Comparison of ENCODE assay signal across 9 cellular contexts in genomic region chr3:71512000-71512399, GRCh38.
DNase-seq lines count a peak whose midpoint lies in the region; ATAC-seq, FAIRE-seq and TF ChIP-seq lines count a peak whose summit lies in the region.
"Had no signal": no experiment of that assay in that cellular context is flagged by ENCODE, and none has a peak within 500 bp of the region (broad histone marks: within the 10 kb centered on the region; RNA-seq: fewer than 3 reads in every experiment).

No MANE protein-coding gene starts in this region.

- DNase-seq in NCI-H748 (lab: John Stamatoyannopoulos, UW; ENCODE audit: unreplicated experiment) (peak; percentile 26), NCI-H748 treated with DMSO at 0.1 percent for 48 hours (lab: John Stamatoyannopoulos, UW) (no peak), small intestine (peak; percentile 46), NCI-H2171 treated with DMSO at 0.1 percent for 48 hours (lab: John Stamatoyannopoulos, UW) (no peak), dedifferentiated amniotic fluid mesenchymal stem cell (ENCODE audit: extremely low spot score) (no peak)

- H3K36me3 ChIP-seq in small intestine (ENCODE audit: control insufficient read depth in 2 of 2, insufficient read depth in 2 of 2, low read length in 2 of 2), result no peaks in the 10 kb centered on the region
- H3K36me3 ChIP-seq: SJSA1 had no signal

- no peak for ATAC-seq in HG03045 (IDR thresholded peaks at IDR 0.05; ENCODE audit: unreplicated experiment)

- H3K36me3 Mint-ChIP-seq in activated naive CD4-positive, alpha-beta T cell treated with anti-CD3 and anti-CD28 coated beads, Interleukin-2, amount 50 U/mL, for 24 hours, result no peaks in the 10 kb centered on the region

- no peak for TF ChIP-seq EP300 in Ishikawa (IDR thresholded peaks at IDR 0.05; ENCODE audit: borderline replicate concordance)

- H3K27me3 Mint-ChIP-seq in activated naive CD4-positive, alpha-beta T cell treated with anti-CD3 and anti-CD28 coated beads, Interleukin-2, amount 50 U/mL, for 24 hours, result no peaks in the 10 kb centered on the region

- no peak overlapping the region for H3K27ac ChIP-seq in small intestine (ENCODE audit: low read depth in 1 of 2, low read length in 1 of 2)
- H3K27ac ChIP-seq: SJSA1 had no signal

- peak overlapping the region; percentile 86 for H3K27ac Mint-ChIP-seq in activated naive CD4-positive, alpha-beta T cell treated with anti-CD3 and anti-CD28 coated beads, Interleukin-2, amount 50 U/mL, for 24 hours

- no peak for FAIRE-seq in small intestine (lab: Jason Lieb, UNC)

- H3K9me3 ChIP-seq in small intestine (ENCODE audit: control insufficient read depth, low read depth), result no peaks in the 10 kb centered on the region
- H3K9me3 ChIP-seq: SJSA1 had no signal

- H3K4me3 Mint-ChIP-seq in activated naive CD4-positive, alpha-beta T cell treated with anti-CD3 and anti-CD28 coated beads, Interleukin-2, amount 50 U/mL, for 24 hours, result peak overlapping the region; percentile 28

- no peaks in the 10 kb centered on the region for H3K9me3 Mint-ChIP-seq in activated naive CD4-positive, alpha-beta T cell treated with anti-CD3 and anti-CD28 coated beads, Interleukin-2, amount 50 U/mL, for 24 hours

- no peaks in the 10 kb centered on the region for H3K27me3 ChIP-seq in small intestine (ENCODE audit: control insufficient read depth in 2 of 2, insufficient read depth in 2 of 2, low read length in 2 of 2)
- H3K27me3 ChIP-seq: SJSA1 had no signal

- WGBS in small intestine, 3 donors, result 31 to 46% (median 43%) methylated on average over 3 of the region's 3 CpGs

- H3K4me1 Mint-ChIP-seq in activated naive CD4-positive, alpha-beta T cell treated with anti-CD3 and anti-CD28 coated beads, Interleukin-2, amount 50 U/mL, for 24 hours, result peaks cover 18% of the 10 kb centered on the region

- peak; percentile 59 for TF ChIP-seq RAD21 in Ishikawa (IDR thresholded peaks at IDR 0.05; ENCODE audit: low read depth)

- H3K4me3 ChIP-seq in small intestine (ENCODE audit: low read depth in 1 of 2, low read length in 2 of 2), result no peak overlapping the region
- H3K4me3 ChIP-seq: SJSA1 had no signal

- H3K4me1 ChIP-seq in small intestine (ENCODE audit: control insufficient read depth in 2 of 2, insufficient read depth in 1 of 2, low read depth in 1 of 2, low read length in 1 of 2), result peaks cover 2 to 3% of the 10 kb centered on the region in 2 donors

TF ChIP-seq in Ishikawa, 13 proteins besides CTCF, POLR2A, EP300 and RAD21:
- TF ChIP-seq CREB1 (IDR thresholded peaks at IDR 0.05; ENCODE audit: low read depth), result no peak
- TF ChIP-seq NFIC (IDR thresholded peaks at IDR 0.05), result no peak
- TF ChIP-seq EGR1 (IDR thresholded peaks at IDR 0.05), result no peak
- TF ChIP-seq ZBTB7A (IDR thresholded peaks at IDR 0.05; ENCODE audit: low read depth), result no peak
- no peak for TF ChIP-seq TCF12 (IDR thresholded peaks at IDR 0.05; ENCODE audit: low read depth)
- TF ChIP-seq, protein P1, sequence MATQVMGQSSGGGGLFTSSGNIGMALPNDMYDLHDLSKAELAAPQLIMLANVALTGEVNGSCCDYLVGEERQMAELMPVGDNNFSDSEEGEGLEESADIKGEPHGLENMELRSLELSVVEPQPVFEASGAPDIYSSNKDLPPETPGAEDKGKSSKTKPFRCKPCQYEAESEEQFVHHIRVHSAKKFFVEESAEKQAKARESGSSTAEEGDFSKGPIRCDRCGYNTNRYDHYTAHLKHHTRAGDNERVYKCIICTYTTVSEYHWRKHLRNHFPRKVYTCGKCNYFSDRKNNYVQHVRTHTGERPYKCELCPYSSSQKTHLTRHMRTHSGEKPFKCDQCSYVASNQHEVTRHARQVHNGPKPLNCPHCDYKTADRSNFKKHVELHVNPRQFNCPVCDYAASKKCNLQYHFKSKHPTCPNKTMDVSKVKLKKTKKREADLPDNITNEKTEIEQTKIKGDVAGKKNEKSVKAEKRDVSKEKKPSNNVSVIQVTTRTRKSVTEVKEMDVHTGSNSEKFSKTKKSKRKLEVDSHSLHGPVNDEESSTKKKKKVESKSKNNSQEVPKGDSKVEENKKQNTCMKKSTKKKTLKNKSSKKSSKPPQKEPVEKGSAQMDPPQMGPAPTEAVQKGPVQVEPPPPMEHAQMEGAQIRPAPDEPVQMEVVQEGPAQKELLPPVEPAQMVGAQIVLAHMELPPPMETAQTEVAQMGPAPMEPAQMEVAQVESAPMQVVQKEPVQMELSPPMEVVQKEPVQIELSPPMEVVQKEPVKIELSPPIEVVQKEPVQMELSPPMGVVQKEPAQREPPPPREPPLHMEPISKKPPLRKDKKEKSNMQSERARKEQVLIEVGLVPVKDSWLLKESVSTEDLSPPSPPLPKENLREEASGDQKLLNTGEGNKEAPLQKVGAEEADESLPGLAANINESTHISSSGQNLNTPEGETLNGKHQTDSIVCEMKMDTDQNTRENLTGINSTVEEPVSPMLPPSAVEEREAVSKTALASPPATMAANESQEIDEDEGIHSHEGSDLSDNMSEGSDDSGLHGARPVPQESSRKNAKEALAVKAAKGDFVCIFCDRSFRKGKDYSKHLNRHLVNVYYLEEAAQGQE (IDR thresholded peaks at IDR 0.05; ENCODE audit: low read depth), result no peak
- TF ChIP-seq, protein P2, sequence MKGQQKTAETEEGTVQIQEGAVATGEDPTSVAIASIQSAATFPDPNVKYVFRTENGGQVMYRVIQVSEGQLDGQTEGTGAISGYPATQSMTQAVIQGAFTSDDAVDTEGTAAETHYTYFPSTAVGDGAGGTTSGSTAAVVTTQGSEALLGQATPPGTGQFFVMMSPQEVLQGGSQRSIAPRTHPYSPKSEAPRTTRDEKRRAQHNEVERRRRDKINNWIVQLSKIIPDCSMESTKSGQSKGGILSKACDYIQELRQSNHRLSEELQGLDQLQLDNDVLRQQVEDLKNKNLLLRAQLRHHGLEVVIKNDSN (IDR thresholded peaks at IDR 0.05), result no peak
- TF ChIP-seq, protein P3, sequence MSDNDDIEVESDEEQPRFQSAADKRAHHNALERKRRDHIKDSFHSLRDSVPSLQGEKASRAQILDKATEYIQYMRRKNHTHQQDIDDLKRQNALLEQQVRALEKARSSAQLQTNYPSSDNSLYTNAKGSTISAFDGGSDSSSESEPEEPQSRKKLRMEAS (IDR thresholded peaks at IDR 0.05), result no peak
- no peak for TF ChIP-seq CEBPB (IDR thresholded peaks at IDR 0.05)
- no peak for TF ChIP-seq TAF1 (IDR thresholded peaks at IDR 0.05; ENCODE audit: low read depth)
- no peak for TF ChIP-seq FOXM1 (IDR thresholded peaks at IDR 0.05; ENCODE audit: borderline replicate concordance, low read depth)
- no peak for TF ChIP-seq YY1 (IDR thresholded peaks at IDR 0.05; ENCODE audit: low read depth)
- TF ChIP-seq TEAD4 (IDR thresholded peaks at IDR 0.05), result no peak

Comparison
In these comparisons a context has a peak if more than half of its experiments do, and no peak if none do; other contexts are left out.
1. DNase-seq: peak in NCI-H748 (single experiment) and small intestine (single experiment); none in NCI-H748 treated with DMSO at 0.1 percent for 48 hours (single experiment), NCI-H2171 treated with DMSO at 0.1 percent for 48 hours (single experiment) and dedifferentiated amniotic fluid mesenchymal stem cell (single experiment).